Comparison of ENCODE assay signal across 23 cellular contexts in the genomic region with DNA sequence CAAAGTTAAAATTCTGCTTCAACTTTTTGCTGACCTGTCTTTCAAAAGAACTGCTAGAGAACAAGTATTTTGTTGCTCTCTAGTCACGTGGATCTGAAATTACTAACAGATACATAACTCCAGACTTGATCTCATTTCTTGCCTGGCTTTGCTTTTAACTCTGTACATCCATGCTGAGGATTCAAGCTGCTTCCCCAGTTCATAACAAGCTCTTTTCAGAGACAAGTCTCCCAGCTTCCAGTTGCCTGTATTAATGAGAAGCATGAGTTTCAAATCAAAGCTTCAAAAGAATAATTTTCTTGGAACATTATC.
DNase-seq lines count a peak whose midpoint lies in the region; ATAC-seq and TF ChIP-seq lines count a peak whose summit lies in the region.
"Had no signal": no experiment of that assay in that cellular context is flagged by ENCODE, and none has a peak within 500 bp of the region (broad histone marks: within the 10 kb centered on the region; RNA-seq: fewer than 3 reads in every experiment).

No MANE protein-coding gene starts in this region.

- DNase-seq in right atrium auricular region (ENCODE audit: low spot score) (no peak), Right ventricle myocardium inferior (ENCODE audit: missing footprints) (no peak), fibroblast of peridontal ligament (ENCODE audit: extremely low read depth) (peak; percentile 69), stomach (no peak), BE2C (no peak), NCI-H2171 (lab: John Stamatoyannopoulos, UW) (no peak)
- DNase-seq in activated CD4-positive, alpha-beta T cell treated with anti-CD3 and anti-CD28 coated beads, Interleukin-2, amount 50 U/mL, for 4 hours: no peak
- DNase-seq: activated effector memory CD4-positive, alpha-beta T cell treated with anti-CD3 and anti-CD28 coated beads, Interleukin-2, amount 50 U/mL, for 16 hours; activated naive CD8-positive, alpha-beta T cell treated with anti-CD3 and anti-CD28 coated beads, Interleukin-2, amount 50 U/mL, for 24 hours; activated T-cell treated with anti-CD3 and anti-CD28 coated beads for 4 hours; CD8-positive, alpha-beta T cell; colonic mucosa; DMS 273 treated with DMSO at 0.1 percent for 48 hours; foreskin melanocyte; NCI-H1436 treated with DMSO at 0.1 percent for 48 hours; NCI-H446 treated with DMSO at 0.1 percent for 48 hours; NCI-H82; substantia nigra; uterus had no signal

- H3K27ac ChIP-seq in right atrium auricular region (peak overlapping the region; percentile 42 to 52), stomach (peak overlapping the region in 3 of 5 donors; percentile 11 to 39 (median 39))
- H3K27ac ChIP-seq: A549, colonic mucosa, KMS-11 had no signal

- H3K36me3 ChIP-seq in right atrium auricular region (no peaks in the 10 kb centered on the region), stomach (no peaks in the 10 kb centered on the region), BE2C (no peaks in the 10 kb centered on the region)
- H3K36me3 ChIP-seq: colonic mucosa, uterus had no signal

- WGBS in stomach, 5 donors: 31 to 66% (median 58%) methylated on average over 1 of the region's 1 CpG

- intact Hi-C loops in Right ventricle myocardium inferior (cut with DNase I) (no loop called here), stomach (cut with DNase I; ENCODE audit: low total_unique reads) (no loop called here)

- H3K4me1 ChIP-seq in right atrium auricular region (peaks cover 0 to 3% of the 10 kb centered on the region in 2 donors), stomach (peaks cover 0 to 13% (median 2%) of the 10 kb centered on the region in 4 donors), BE2C (peaks cover 6% of the 10 kb centered on the region)
- H3K4me1 ChIP-seq: A549, colonic mucosa had no signal

- H3K27me3 ChIP-seq in right atrium auricular region (no peaks in the 10 kb centered on the region), stomach (no peaks in the 10 kb centered on the region), BE2C (no peaks in the 10 kb centered on the region)
- H3K27me3 ChIP-seq: colonic mucosa, uterus had no signal

- no peak for TF ChIP-seq POLR2A in stomach (IDR thresholded peaks at IDR 0.05)

- no peak overlapping the region for H3K4me3 ChIP-seq in right atrium auricular region
- H3K4me3 ChIP-seq in stomach: no peak overlapping the region
- H3K4me3 ChIP-seq in BE2C (ENCODE audit: low read depth, low read length): no peak overlapping the region
- H3K4me3 ChIP-seq: A549, colonic mucosa, uterus had no signal

- TF ChIP-seq CTCF in right atrium auricular region (IDR thresholded peaks at IDR 0.05) (no peak), stomach (IDR thresholded peaks at IDR 0.05) (no peak), BE2C (IDR thresholded peaks at IDR 0.05; ENCODE audit: low read depth, low read length) (no peak)

- TF ChIP-seq EP300 in stomach (IDR thresholded peaks at IDR 0.05): no peak

- H3K9me3 ChIP-seq in right atrium auricular region: no peaks in the 10 kb centered on the region
- no peaks in the 10 kb centered on the region for H3K9me3 ChIP-seq in stomach
- no peaks in the 10 kb centered on the region for H3K9me3 ChIP-seq in BE2C
- H3K9me3 ChIP-seq: A549, colonic mucosa, uterus had no signal

- ATAC-seq in Right ventricle myocardium inferior: no peak
- ATAC-seq in HG03280 (IDR thresholded peaks at IDR 0.05; ENCODE audit: unreplicated experiment): no peak
- ATAC-seq: A549; activated naive CD8-positive, alpha-beta T cell treated with anti-CD3 and anti-CD28 coated beads, Interleukin-2, amount 50 U/mL, for 24 hours; CD8-positive, alpha-beta T cell; left lobe of liver had no signal
